ENCODE assay signal across 1 cellular context in genomic region chr15:60507596-60508424, GRCh38.
TF ChIP-seq lines count a peak whose summit lies in the region.

No MANE protein-coding gene starts in this region.

TF ChIP-seq in HCT116, 20 proteins besides CTCF, POLR2A, EP300 and RAD21 (continued from another document):
- TF ChIP-seq ZBTB33 (IDR thresholded peaks at IDR 0.05; ENCODE audit: extremely low read depth, insufficient replicate concordance, low read length): no peak
- TF ChIP-seq SP1 (IDR thresholded peaks at IDR 0.05; ENCODE audit: low read depth): no peak
- TF ChIP-seq CEBPB (IDR thresholded peaks at IDR 0.05; ENCODE audit: low read depth): no peak
